Comparison of ENCODE assay signal across 8 cellular contexts in the genomic region with DNA sequence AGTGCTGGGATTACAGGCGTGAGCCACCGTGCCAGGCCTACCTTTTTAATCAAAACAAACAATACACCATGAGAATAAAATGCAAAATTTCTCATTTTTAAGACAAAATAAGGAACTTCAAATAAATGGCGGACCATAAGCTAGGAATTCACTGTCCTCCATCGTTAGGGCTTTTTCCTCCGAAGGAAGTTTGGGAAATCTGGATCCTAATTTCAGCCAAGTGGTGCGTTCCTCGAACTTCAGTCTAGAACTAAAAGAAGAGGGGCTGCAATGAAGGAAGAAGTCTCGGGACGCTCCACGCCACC. TPM values are rescaled to one million over a fixed set of nuclear protein-coding genes. Genes with fewer than 3 reads are reported as not detected.
DNase-seq lines count a peak whose midpoint lies in the region; TF ChIP-seq lines count a peak whose summit lies in the region.

No MANE protein-coding gene starts in this region.

- H3K9ac ChIP-seq in trophoblast cell (ENCODE audit: low read length) = no peak overlapping the region

- H2AK5ac ChIP-seq in trophoblast cell (ENCODE audit: low read length) = no peak overlapping the region

- H3K9me3 Mint-ChIP-seq in Calu3 (ENCODE audit: low read depth, unreplicated experiment) = no peaks in the 10 kb centered on the region

- peak overlapping the region; percentile 60 for H3K14ac ChIP-seq in trophoblast cell (ENCODE audit: low read length)

- peak overlapping the region; percentile 84 for H2BK5ac ChIP-seq in trophoblast cell (ENCODE audit: low read depth, low read length, poor library complexity)

- H3K4me3 Mint-ChIP-seq in Calu3 (ENCODE audit: low read depth, unreplicated experiment) = peak overlapping the region; percentile 70

- TF ChIP-seq CTCF in Calu3 (IDR thresholded peaks at IDR 0.05; ENCODE audit: unreplicated experiment) = no peak
- TF ChIP-seq CTCF in RWPE1 (conservative IDR thresholded peaks at IDR 0.05; ENCODE audit: low read depth) = no peak

- peak overlapping the region; percentile 17 for H2BK120ac ChIP-seq in trophoblast cell (ENCODE audit: insufficient read depth, low read length, poor library complexity)

- CTCF ChIA-PET in Calu3 (lab: Charles Lee) (interaction anchor here (1.9 kb wide), 1 partner anchor 11 kb away, joined by 5 read pairs; no protein-coding TSS in a partner anchor), RWPE1 (lab: Yijun Ruan, JAX) (interaction anchor here (0.7 to 2.0 kb wide), 8 partner anchors 12 to 326 kb away, joined by 3 to 8 read pairs (median 4); a partner anchor contains a TSS)

- H2BK12ac ChIP-seq in trophoblast cell (ENCODE audit: low read length) = no peak overlapping the region

- H3K27ac ChIP-seq in RWPE1 = peak overlapping the region; percentile 88
- H3K27ac ChIP-seq in epithelial cell of prostate = peak overlapping the region; percentile 75
- H3K27ac ChIP-seq in trophoblast cell (ENCODE audit: low read depth, low read length) = peak overlapping the region; percentile 39

- DNase-seq in Calu3 (no peak), RWPE1 (ENCODE audit: low spot score) (no peak), epithelial cell of prostate (ENCODE audit: low read depth, low spot score) (no peak), trophoblast cell (no peak), Ammon's horn (ENCODE audit: low spot score) (no peak), retina (no peak), DMS153 (lab: John Stamatoyannopoulos, UW) (no peak), NCI-H146 treated with DMSO at 0.1 percent for 48 hours (lab: John Stamatoyannopoulos, UW; ENCODE audit: unreplicated experiment) (no peak)

- no peaks in the 10 kb centered on the region for H3K27me3 ChIP-seq in trophoblast cell (ENCODE audit: insufficient read depth, low read length)

- peak overlapping the region; percentile 91 for H4K91ac ChIP-seq in trophoblast cell (ENCODE audit: low read depth, low read length)

- H3K36me3 Mint-ChIP-seq in Calu3 (ENCODE audit: insufficient read depth, unreplicated experiment) = peaks cover 22% of the 10 kb centered on the region

- H3K79me2 ChIP-seq in trophoblast cell (ENCODE audit: control insufficient read depth, insufficient read depth, low read length, poor library complexity) = peaks cover 7% of the 10 kb centered on the region

- BruUV-seq in Calu3 (replicated peaks; lab: Mats Ljungman, UMichigan) = no TSS peak

- H3K4me1 Mint-ChIP-seq in Calu3 (ENCODE audit: low read depth, unreplicated experiment) = peaks cover 10% of the 10 kb centered on the region

- H3K27me3 Mint-ChIP-seq in Calu3 (ENCODE audit: unreplicated experiment) = no peaks in the 10 kb centered on the region

- peaks cover 2 to 3% of the 10 kb centered on the region in 2 experiments for H3K4me1 ChIP-seq in trophoblast cell (ENCODE audit: control insufficient read depth in 1 of 2, insufficient read depth in 2 of 2, low read length in 2 of 2)

- no peak overlapping the region for H3K23ac ChIP-seq in trophoblast cell (ENCODE audit: low read length)

- no peaks in the 10 kb centered on the region for H3K9me3 ChIP-seq in trophoblast cell (ENCODE audit: insufficient read depth, low read depth, low read length)

- intact Hi-C loops in Calu3 (cut with micrococcal nuclease; ENCODE audit: unreplicated experiment) = no loop called here

- H2AFZ ChIP-seq in trophoblast cell (ENCODE audit: insufficient read depth, low read length, poor library complexity) = peak overlapping the region; percentile 69

- peaks cover 0 to 1% of the 10 kb centered on the region in 2 experiments for H3K36me3 ChIP-seq in trophoblast cell (ENCODE audit: control insufficient read depth in 1 of 2, insufficient read depth in 2 of 2, low read length in 2 of 2)

- peak overlapping the region; percentile 56 for H3K18ac ChIP-seq in trophoblast cell (ENCODE audit: low read length)

- POLR2A ChIA-PET in RWPE1 (lab: Yijun Ruan, JAX; ENCODE audit: low non-redundant PET) = no interaction called here

- H4K8ac ChIP-seq in trophoblast cell (ENCODE audit: low read depth, low read length) = peak overlapping the region; percentile 92

- no peak overlapping the region for H3K4me3 ChIP-seq in trophoblast cell (ENCODE audit: low read depth, low read length)

- H3K4ac ChIP-seq in trophoblast cell (ENCODE audit: low read depth, low read length) = no peak overlapping the region

- no CpG with 5 or more reads among the region's 10 CpGs for WGBS in trophoblast cell (ENCODE audit: extremely low coverage, insufficient coverage, insufficient read length)

- peak overlapping the region; percentile 85 for H4K12ac ChIP-seq in trophoblast cell (ENCODE audit: low read depth, low read length)

- peak overlapping the region; percentile 97 for H3K4me2 ChIP-seq in trophoblast cell (ENCODE audit: low read length)

- peaks cover 10% of the 10 kb centered on the region for H3K79me1 ChIP-seq in trophoblast cell (ENCODE audit: low read length)

- no peak overlapping the region for H3K27ac Mint-ChIP-seq in Calu3 (ENCODE audit: unreplicated experiment)

RNA-seq across cellular contexts. Expression of a gene that starts 0.3 kb away (rescaled TPM):
- not detected in 2 replicates for total RNA-seq in Calu3 (2022)
- polyA plus RNA-seq in trophoblast cell (2013) = 0.01 and 0.03 TPM in 2 replicates

RNA-seq across cellular contexts. Expression of a gene that starts 0.8 kb away (rescaled TPM):
- total RNA-seq in Calu3 (2022) = 67.1 and 67.7 TPM in 2 replicates
- 128 and 131 TPM in 2 replicates for polyA plus RNA-seq in trophoblast cell (2013)
